In genomic region chr21:36479415-36480402, GRCh38 we compare ENCODE assay signal across 1 cellular context.
A peak's percentile ranks its signal among the peaks of the same experiment; 100 is the strongest.
TF ChIP-seq lines count a peak whose summit lies in the region.

Gene CLDN14, minus strand, starts transcription at chr21:36480122. Its CDS starts 18,427 bp downstream, at chr21:36461695.

TF ChIP-seq in HepG2, 621 proteins besides CTCF, POLR2A, EP300 and RAD21 (continued from another document and continues in another):
- TF ChIP-seq MTERF4 (CRISPR knock-in tag; IDR thresholded peaks at IDR 0.05) (peak; percentile 35; the same call in 1 of the 2 replicates), ZNF12 (CRISPR knock-in tag; IDR thresholded peaks at IDR 0.05) (peak; percentile 27; the same call in 1 of the 2 replicates), SNAI1 (CRISPR knock-in tag; IDR thresholded peaks at IDR 0.05; ENCODE audit: borderline replicate concordance) (no peak), SP1 (IDR thresholded peaks at IDR 0.05) (no peak), SP1 (CRISPR knock-in tag; IDR thresholded peaks at IDR 0.05) (no peak), SIN3B (IDR thresholded peaks at IDR 0.05; ENCODE audit: low read length) (no peak), PHF8 (CRISPR knock-in tag; IDR thresholded peaks at IDR 0.05) (peak; percentile 29), ZNF567 (CRISPR knock-in tag; IDR thresholded peaks at IDR 0.05; ENCODE audit: borderline replicate concordance) (no peak), SKI (IDR thresholded peaks at IDR 0.05; ENCODE audit: partially characterized antibody) (peak; percentile 79), LRRFIP1 (CRISPR knock-in tag; conservative IDR thresholded peaks at IDR 0.05) (no peak), ZNF589 (CRISPR knock-in tag; conservative IDR thresholded peaks at IDR 0.05) (no peak; the same call in 1 of the 2 replicates), GPBP1L1 (CRISPR knock-in tag; IDR thresholded peaks at IDR 0.05) (no peak), ZNF260 (CRISPR knock-in tag; IDR thresholded peaks at IDR 0.05; ENCODE audit: borderline replicate concordance, low read depth) (no peak), MXD4 (CRISPR knock-in tag; IDR thresholded peaks at IDR 0.05) (no peak), ZNF558 (CRISPR knock-in tag; IDR thresholded peaks at IDR 0.05; ENCODE audit: borderline replicate concordance) (0 out of 2 replicates have a peak, but pooled peaks have one; percentile 31), NR2F1 (CRISPR knock-in tag; IDR thresholded peaks at IDR 0.05) (peak; percentile 65 to 76; a peak in 2 of 4 replicates), TRIM22 (IDR thresholded peaks at IDR 0.05) (no peak), ZNF552 (CRISPR knock-in tag; IDR thresholded peaks at IDR 0.05; ENCODE audit: borderline replicate concordance) (no peak; the same call in 1 of the 2 replicates), ZFP90 (CRISPR knock-in tag; IDR thresholded peaks at IDR 0.05; ENCODE audit: borderline replicate concordance) (no peak), ZBTB26 (CRISPR knock-in tag; IDR thresholded peaks at IDR 0.05; ENCODE audit: borderline replicate concordance) (no peak; the same call in 1 of the 2 replicates), ZBTB3 (CRISPR knock-in tag; IDR thresholded peaks at IDR 0.05; ENCODE audit: borderline replicate concordance, low read depth) (peak; percentile 80; the same call in 1 of the 2 replicates), PCBP1 (IDR thresholded peaks at IDR 0.05; ENCODE audit: borderline replicate concordance, low read depth, low read length) (no peak), CSRNP2 (CRISPR knock-in tag; conservative IDR thresholded peaks at IDR 0.05; ENCODE audit: low read depth) (no peak), GRHL1 (CRISPR knock-in tag; conservative IDR thresholded peaks at IDR 0.05) (no peak), ZNF704 (CRISPR knock-in tag; IDR thresholded peaks at IDR 0.05; ENCODE audit: borderline replicate concordance) (0 out of 2 replicates have a peak, but pooled peaks have one; percentile 22), MAFK (conservative IDR thresholded peaks at IDR 0.05 in 1 of 2, IDR thresholded peaks at IDR 0.05 in 1 of 2; ENCODE audit: low read length in 2 of 2) (no peak; a peak in 1 of 4 replicates), IRF2 (CRISPR knock-in tag; IDR thresholded peaks at IDR 0.05) (peak; percentile 88), TSC22D2 (CRISPR knock-in tag; IDR thresholded peaks at IDR 0.05; ENCODE audit: borderline replicate concordance) (0 out of 2 replicates have a peak, but pooled peaks have one; percentile 32), MYC (CRISPR knock-in tag; IDR thresholded peaks at IDR 0.05; ENCODE audit: borderline replicate concordance) (peak; percentile 86; the same call in 1 of the 2 replicates), E2F5 (CRISPR knock-in tag; conservative IDR thresholded peaks at IDR 0.05) (no peak), DDIT3 (CRISPR knock-in tag; IDR thresholded peaks at IDR 0.05) (no peak), ZBTB20 (CRISPR knock-in tag; IDR thresholded peaks at IDR 0.05; ENCODE audit: borderline replicate concordance, low read depth) (peak; percentile 23; the same call in 1 of the 2 replicates), ZNF879 (CRISPR knock-in tag; IDR thresholded peaks at IDR 0.05) (no peak), TEF (CRISPR knock-in tag; IDR thresholded peaks at IDR 0.05) (no peak), TOE1 (CRISPR knock-in tag; IDR thresholded peaks at IDR 0.05) (no peak), ZNF251 (CRISPR knock-in tag; IDR thresholded peaks at IDR 0.05) (no peak), TBX3 (IDR thresholded peaks at IDR 0.05; ENCODE audit: borderline replicate concordance) (no peak; the same call in 1 of the 2 replicates), ZNF235 (CRISPR knock-in tag; IDR thresholded peaks at IDR 0.05; ENCODE audit: borderline replicate concordance) (0 out of 2 replicates have a peak, but pooled peaks have one; percentile 68), ZBTB25 (CRISPR knock-in tag; IDR thresholded peaks at IDR 0.05) (no peak; the same call in 1 of the 2 replicates), ZMYM2 (CRISPR knock-in tag; IDR thresholded peaks at IDR 0.05) (peak; percentile 85), ZNF367 (CRISPR knock-in tag; IDR thresholded peaks at IDR 0.05; ENCODE audit: borderline replicate concordance) (no peak), AGO2 (optimal IDR thresholded peaks at IDR 0.05; ENCODE audit: low read depth, low read length) (no peak), ZNF629 (CRISPR knock-in tag; conservative IDR thresholded peaks at IDR 0.05) (peak; percentile 53; the same call in 1 of the 2 replicates), ZIK1 (CRISPR knock-in tag; IDR thresholded peaks at IDR 0.05; ENCODE audit: borderline replicate concordance, low read depth) (peak; percentile 37; the same call in 1 of the 2 replicates), ZNF33A (CRISPR knock-in tag; IDR thresholded peaks at IDR 0.05; ENCODE audit: borderline replicate concordance) (no peak), ZNF607 (CRISPR knock-in tag; IDR thresholded peaks at IDR 0.05; ENCODE audit: borderline replicate concordance) (peak; percentile 95), ZNF253 (CRISPR knock-in tag; IDR thresholded peaks at IDR 0.05; ENCODE audit: borderline replicate concordance) (no peak), ZSCAN22 (CRISPR knock-in tag; IDR thresholded peaks at IDR 0.05) (peak; percentile 46; the same call in 1 of the 2 replicates), HES4 (CRISPR knock-in tag; IDR thresholded peaks at IDR 0.05; ENCODE audit: borderline replicate concordance) (no peak)
